1 cellular context compared by ENCODE assay signal in genomic region chr7:122135275-122135674, GRCh38.
TF ChIP-seq lines count a peak whose summit lies in the region.

No MANE protein-coding gene starts in this region.

TF ChIP-seq in SK-N-SH treated with all-trans-retinoic acid at 6 μM for 48 hours, 23 proteins besides CTCF, POLR2A, EP300 and RAD21 (continued from another document):
- TF ChIP-seq, protein P1, sequence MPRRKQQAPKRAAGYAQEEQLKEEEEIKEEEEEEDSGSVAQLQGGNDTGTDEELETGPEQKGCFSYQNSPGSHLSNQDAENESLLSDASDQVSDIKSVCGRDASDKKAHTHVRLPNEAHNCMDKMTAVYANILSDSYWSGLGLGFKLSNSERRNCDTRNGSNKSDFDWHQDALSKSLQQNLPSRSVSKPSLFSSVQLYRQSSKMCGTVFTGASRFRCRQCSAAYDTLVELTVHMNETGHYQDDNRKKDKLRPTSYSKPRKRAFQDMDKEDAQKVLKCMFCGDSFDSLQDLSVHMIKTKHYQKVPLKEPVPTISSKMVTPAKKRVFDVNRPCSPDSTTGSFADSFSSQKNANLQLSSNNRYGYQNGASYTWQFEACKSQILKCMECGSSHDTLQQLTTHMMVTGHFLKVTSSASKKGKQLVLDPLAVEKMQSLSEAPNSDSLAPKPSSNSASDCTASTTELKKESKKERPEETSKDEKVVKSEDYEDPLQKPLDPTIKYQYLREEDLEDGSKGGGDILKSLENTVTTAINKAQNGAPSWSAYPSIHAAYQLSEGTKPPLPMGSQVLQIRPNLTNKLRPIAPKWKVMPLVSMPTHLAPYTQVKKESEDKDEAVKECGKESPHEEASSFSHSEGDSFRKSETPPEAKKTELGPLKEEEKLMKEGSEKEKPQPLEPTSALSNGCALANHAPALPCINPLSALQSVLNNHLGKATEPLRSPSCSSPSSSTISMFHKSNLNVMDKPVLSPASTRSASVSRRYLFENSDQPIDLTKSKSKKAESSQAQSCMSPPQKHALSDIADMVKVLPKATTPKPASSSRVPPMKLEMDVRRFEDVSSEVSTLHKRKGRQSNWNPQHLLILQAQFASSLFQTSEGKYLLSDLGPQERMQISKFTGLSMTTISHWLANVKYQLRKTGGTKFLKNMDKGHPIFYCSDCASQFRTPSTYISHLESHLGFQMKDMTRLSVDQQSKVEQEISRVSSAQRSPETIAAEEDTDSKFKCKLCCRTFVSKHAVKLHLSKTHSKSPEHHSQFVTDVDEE (CRISPR knock-in tag; IDR thresholded peaks at IDR 0.05): no peak
- no peak for TF ChIP-seq POU6F1 (CRISPR knock-in tag; IDR thresholded peaks at IDR 0.05; ENCODE audit: borderline replicate concordance, low read depth)
- TF ChIP-seq RARB (CRISPR knock-in tag; IDR thresholded peaks at IDR 0.05): no peak
- no peak for TF ChIP-seq CSDC2 (CRISPR knock-in tag; IDR thresholded peaks at IDR 0.05)
